In genomic region chr2:144496660-144497598, GRCh38 we compare ENCODE assay signal across 14 cellular contexts. TPM values are rescaled to one million over a fixed set of nuclear protein-coding genes. Genes with fewer than 3 reads are reported as not detected.
DNase-seq lines count a peak whose midpoint lies in the region; ATAC-seq and TF ChIP-seq lines count a peak whose summit lies in the region.
"Had no signal": no experiment of that assay in that cellular context is flagged by ENCODE, and none has a peak within 500 bp of the region (broad histone marks: within the 10 kb centered on the region; RNA-seq: fewer than 3 reads in every experiment).

No MANE protein-coding gene starts in this region.

- H3K36me3 Mint-ChIP-seq in CD14-positive monocyte = peaks cover 84 to 93% of the 10 kb centered on the region in 2 donors
- H3K36me3 Mint-ChIP-seq: activated naive CD4-positive, alpha-beta T cell treated with anti-CD3 and anti-CD28 coated beads, Interleukin-2, amount 50 U/mL, for 24 hours had no signal

- no peak overlapping the region for H3K9ac ChIP-seq in skeletal muscle satellite cell (ENCODE audit: low read depth, low read length)

- TF ChIP-seq POLR2A in Peyer's patch (IDR thresholded peaks at IDR 0.05) = no peak

- H3K4me3 ChIP-seq in right cardiac atrium (ENCODE audit: low read length) (no peak overlapping the region), skeletal muscle satellite cell (ENCODE audit: low read length) (no peak overlapping the region), Peyer's patch (no peak overlapping the region)

- H3K4me1 ChIP-seq in right cardiac atrium (ENCODE audit: control insufficient read depth, insufficient read depth, low read length) (peaks cover 15% of the 10 kb centered on the region), skeletal muscle satellite cell (ENCODE audit: control insufficient read depth, insufficient read depth, low read length) (peaks cover 37% of the 10 kb centered on the region), Peyer's patch (peaks cover 0 to 6% (median 2%) of the 10 kb centered on the region in 4 donors)

- intact Hi-C loops in CD14-positive monocyte (cut with micrococcal nuclease) (no loop called here), right cardiac atrium (cut with DNase I) (no loop called here)

- H3K9me3 Mint-ChIP-seq in CD14-positive monocyte = peaks cover 0 to 1% (median 0%) of the 10 kb centered on the region in 7 donors
- H3K9me3 Mint-ChIP-seq: activated naive CD4-positive, alpha-beta T cell treated with anti-CD3 and anti-CD28 coated beads, Interleukin-2, amount 50 U/mL, for 24 hours had no signal

- peak overlapping the region; percentile 54 for H3K4me2 ChIP-seq in skeletal muscle satellite cell (ENCODE audit: low read length)

- H3K27ac Mint-ChIP-seq in CD14-positive monocyte = peak overlapping the region; percentile 69 to 83 (median 82)
- H3K27ac Mint-ChIP-seq: activated naive CD4-positive, alpha-beta T cell treated with anti-CD3 and anti-CD28 coated beads, Interleukin-2, amount 50 U/mL, for 24 hours had no signal

- peaks cover 0 to 1% (median 0%) of the 10 kb centered on the region in 3 donors for H3K27me3 Mint-ChIP-seq in CD14-positive monocyte (ENCODE audit: low read depth in 3 of 3)
- H3K27me3 Mint-ChIP-seq: activated naive CD4-positive, alpha-beta T cell treated with anti-CD3 and anti-CD28 coated beads, Interleukin-2, amount 50 U/mL, for 24 hours had no signal

- peak overlapping the region in 1 of 2 donors; percentile 39 for H3K4me3 Mint-ChIP-seq in CD14-positive monocyte
- H3K4me3 Mint-ChIP-seq: activated naive CD4-positive, alpha-beta T cell treated with anti-CD3 and anti-CD28 coated beads, Interleukin-2, amount 50 U/mL, for 24 hours had no signal

- TF ChIP-seq CTCF in CD14-positive monocyte (IDR thresholded peaks at IDR 0.05) (no peak), Peyer's patch (IDR thresholded peaks at IDR 0.05) (no peak)

- 64% methylated on average over 9 of the region's 9 CpGs for WGBS in right cardiac atrium

- H3K36me3 ChIP-seq in skeletal muscle satellite cell (ENCODE audit: insufficient read depth, low read length) (peaks cover 11% of the 10 kb centered on the region), Peyer's patch (no peaks in the 10 kb centered on the region)
- H3K36me3 ChIP-seq: BE2C had no signal

- peaks cover 71% of the 10 kb centered on the region for H3K4me1 Mint-ChIP-seq in CD14-positive monocyte
- H3K4me1 Mint-ChIP-seq: activated naive CD4-positive, alpha-beta T cell treated with anti-CD3 and anti-CD28 coated beads, Interleukin-2, amount 50 U/mL, for 24 hours had no signal

- ATAC-seq in right cardiac atrium (peak; percentile 27 to 34), GM19397 (IDR thresholded peaks at IDR 0.05; ENCODE audit: unreplicated experiment) (no peak)

- H3K9me3 ChIP-seq in right cardiac atrium (ENCODE audit: control insufficient read depth, low read length) (no peaks in the 10 kb centered on the region), skeletal muscle satellite cell (replicated peaks; ENCODE audit: low read length) (no peaks in the 10 kb centered on the region), Peyer's patch (no peaks in the 10 kb centered on the region)
- H3K9me3 ChIP-seq: BE2C had no signal

- DNase-seq in CD14-positive monocyte (ENCODE audit: low spot score) (no peak), UCSD-AML1 (lab: John Stamatoyannopoulos, UW; ENCODE audit: unreplicated experiment) (peak; percentile 6), right cardiac atrium (no peak), DMS153 treated with DMSO at 0.1 percent for 48 hours (lab: John Stamatoyannopoulos, UW; ENCODE audit: unreplicated experiment) (no peak), NCI-H2196 treated with DMSO at 0.1 percent for 48 hours (lab: John Stamatoyannopoulos, UW; ENCODE audit: unreplicated experiment) (no peak), Peyer's patch (no peak)
- DNase-seq: activated CD8-positive, alpha-beta memory T cell treated with anti-CD3 and anti-CD28 coated beads for 24 hours; BE2C; dermis blood vessel endothelial cell; NCI-H226 had no signal

- peak overlapping the region; percentile 87 for H3K27ac ChIP-seq in right cardiac atrium (ENCODE audit: low read length)
- H3K27ac ChIP-seq in Peyer's patch = peak overlapping the region in 2 of 4 donors; percentile 14 to 70

- H3K27me3 ChIP-seq in right cardiac atrium (ENCODE audit: control insufficient read depth, insufficient read depth) (no peaks in the 10 kb centered on the region), skeletal muscle satellite cell (ENCODE audit: control insufficient read depth, insufficient read depth, low read length) (no peaks in the 10 kb centered on the region), Peyer's patch (no peaks in the 10 kb centered on the region)
- H3K27me3 ChIP-seq: BE2C had no signal

RNA-seq across cellular contexts. Expression of gene ZEB2, which starts 23.0 kb away (rescaled TPM):
- polyA plus RNA-seq in CD14-positive monocyte = 10 to 100 TPM; 76.8 to 93.8 TPM
- total RNA-seq in right cardiac atrium = 100 to 1,000 TPM; 132 to 147 (median 141) TPM
- polyA plus RNA-seq in right cardiac atrium = 40.2 TPM
- total RNA-seq in skeletal muscle satellite cell (2012; rRNA removed) = 57.8 and 63.1 TPM in 2 replicates
- total RNA-seq in Peyer's patch = 100 to 1,000 TPM in 1 of 4 donors, 10 to 100 TPM in 3; 12.4 to 149 (median 29.9) TPM
- total RNA-seq: HT-29 had no signal
